In the genomic region with DNA sequence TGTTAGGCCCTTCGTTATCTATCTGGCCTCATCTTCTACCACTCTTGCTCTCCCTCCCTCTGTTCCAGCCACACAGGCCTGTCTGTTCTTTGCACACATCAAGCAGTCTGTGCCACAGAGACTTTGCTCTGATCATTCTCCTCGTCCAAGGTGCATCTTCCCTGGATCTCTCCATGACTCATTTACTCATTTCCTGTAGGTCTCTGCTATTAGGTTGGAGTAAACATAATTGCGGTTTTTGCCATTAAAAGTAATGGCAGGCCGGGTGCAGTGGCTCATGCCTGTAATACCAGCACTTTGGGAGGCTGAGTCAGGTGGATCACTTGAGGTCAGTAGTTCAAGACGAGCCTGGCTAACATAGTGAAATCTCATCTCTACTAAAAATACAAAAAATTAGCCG, we compare ENCODE assay signal across 27 cellular contexts. TPM values are rescaled to one million over a fixed set of nuclear protein-coding genes. Genes with fewer than 3 reads are reported as not detected.
A peak's percentile ranks its signal among the peaks of the same experiment; 100 is the strongest.
DNase-seq lines count a peak whose midpoint lies in the region; ATAC-seq, FAIRE-seq and TF ChIP-seq lines count a peak whose summit lies in the region.
"Had no signal": no experiment of that assay in that cellular context is flagged by ENCODE, and none has a peak within 500 bp of the region (broad histone marks: within the 10 kb centered on the region; RNA-seq: fewer than 3 reads in every experiment).

No MANE protein-coding gene starts in this region.

- no TSS peak for BruUV-seq in HepG2 (replicated peaks; lab: Mats Ljungman, UMichigan)

- H3K9me3 ChIP-seq in HepG2 (ENCODE audit: low read length) = no peaks in the 10 kb centered on the region
- H3K9me3 ChIP-seq in right lobe of liver = no peaks in the 10 kb centered on the region

- H2AFZ ChIP-seq in HepG2 (ENCODE audit: low read length) = no peak overlapping the region

- TF ChIP-seq POLR2A in HepG2 (IDR thresholded peaks at IDR 0.05; ENCODE audit: insufficient read depth in 1 of 2, low read depth in 2 of 2, low read length in 2 of 2) = no peak
- TF ChIP-seq POLR2A in right lobe of liver (IDR thresholded peaks at IDR 0.05) = no peak

- no peak overlapping the region for H3K27ac Mint-ChIP-seq in activated CD8-positive, alpha-beta memory T cell treated with anti-CD3 and anti-CD28 coated beads, Interleukin-2, amount 10 ng/mL, durations not matched to agents 7 days and 5 days
- H3K27ac Mint-ChIP-seq: activated T-helper 17 cell treated with anti-CD3 and anti-CD28 coated beads, Interleukin-2, amount 50 U/mL, for 72 hours; CD4-positive, alpha-beta T cell; IgD-negative memory B cell; immature natural killer cell; memory B cell; stimulated activated naive CD8-positive, alpha-beta T cell treated with anti-CD3 and anti-CD28 coated beads, Interleukin-15, Interleukin-2, amounts not matched to agents 100 ng/mL and 50 ng/mL, for 24 hours; WTC11 had no signal

- no peaks in the 10 kb centered on the region for H3K27me3 Mint-ChIP-seq in activated CD8-positive, alpha-beta memory T cell treated with anti-CD3 and anti-CD28 coated beads, Interleukin-2, amount 10 ng/mL, durations not matched to agents 7 days and 5 days
- H3K27me3 Mint-ChIP-seq: activated T-helper 17 cell treated with anti-CD3 and anti-CD28 coated beads, Interleukin-2, amount 50 U/mL, for 72 hours; CD4-positive, alpha-beta T cell; IgD-negative memory B cell; memory B cell; stimulated activated naive CD8-positive, alpha-beta T cell treated with anti-CD3 and anti-CD28 coated beads, Interleukin-15, Interleukin-2, amounts not matched to agents 100 ng/mL and 50 ng/mL, for 24 hours had no signal

- TF ChIP-seq EP300 in HepG2 (IDR thresholded peaks at IDR 0.05; ENCODE audit: low read depth in 2 of 2, low read length in 2 of 2) (peak in 1 of 2 experiments; percentile 44; a peak in 1 of 4 replicates), HepG2 (CRISPR knock-in tag; IDR thresholded peaks at IDR 0.05; ENCODE audit: borderline replicate concordance) (no peak)

- H3K27me3 ChIP-seq in HepG2 (ENCODE audit: control insufficient read depth in 1 of 2, insufficient read depth in 2 of 2, low read length in 2 of 2) = no peaks in the 10 kb centered on the region
- H3K27me3 ChIP-seq in right lobe of liver = no peaks in the 10 kb centered on the region

- H3K4me3 ChIP-seq in HepG2 (replicated peaks in 1 of 3; ENCODE audit: insufficient read depth in 1 of 3, low read depth in 2 of 3, low read length in 3 of 3) (no peak overlapping the region), right lobe of liver (no peak overlapping the region), epithelial cell of esophagus (ENCODE audit: low read length) (no peak overlapping the region)
- H3K4me3 ChIP-seq: GM12878 had no signal

- H3K9ac ChIP-seq in HepG2 (ENCODE audit: insufficient read depth, low read depth, low read length) = no peak overlapping the region

- FAIRE-seq in HepG2 (lab: Jason Lieb, UNC) = peak; percentile 23
- no peak for FAIRE-seq in urothelium cell line (lab: Jason Lieb, UNC)
- FAIRE-seq: A204.1, endometrium, GM12878 had no signal

- no peak for TF ChIP-seq CTCF in HepG2 (CRISPR knock-in tag; IDR thresholded peaks at IDR 0.05)
- no peak for TF ChIP-seq CTCF in right lobe of liver (IDR thresholded peaks at IDR 0.05)
- no peak for TF ChIP-seq CTCF in epithelial cell of esophagus (IDR thresholded peaks at IDR 0.05; ENCODE audit: insufficient read depth, low read depth, low read length, missing control alignments)

- POLR2A ChIA-PET in HepG2 (lab: Yijun Ruan, JAX) = no interaction called here

- in situ Hi-C loops in HepG2 (cut with HindIII; ENCODE audit: extremely low pct_ligation_motif_present, low pct_unique_long_range_greater_than_20kb) = loop anchor here (25.0 kb wide), 1 partner anchor 1172 kb away; no protein-coding TSS in a partner anchor

- no peaks in the 10 kb centered on the region for H3K36me3 ChIP-seq in HepG2 (replicated peaks in 1 of 2; ENCODE audit: control insufficient read depth in 1 of 2, insufficient read depth in 2 of 2, low read length in 2 of 2)
- H3K36me3 ChIP-seq in right lobe of liver = no peaks in the 10 kb centered on the region

- H3K9me3 Mint-ChIP-seq in activated CD8-positive, alpha-beta memory T cell treated with anti-CD3 and anti-CD28 coated beads, Interleukin-2, amount 10 ng/mL, durations not matched to agents 7 days and 5 days (ENCODE audit: low read depth) = no peaks in the 10 kb centered on the region
- H3K9me3 Mint-ChIP-seq: activated T-helper 17 cell treated with anti-CD3 and anti-CD28 coated beads, Interleukin-2, amount 50 U/mL, for 72 hours; CD4-positive, alpha-beta T cell; IgD-negative memory B cell; immature natural killer cell; memory B cell; stimulated activated naive CD8-positive, alpha-beta T cell treated with anti-CD3 and anti-CD28 coated beads, Interleukin-15, Interleukin-2, amounts not matched to agents 100 ng/mL and 50 ng/mL, for 24 hours had no signal

- H4K20me1 ChIP-seq in HepG2 (ENCODE audit: insufficient read depth, low read length) = no peaks in the 10 kb centered on the region

- WGBS in HepG2 (ENCODE audit: low lambda C conversion rate) = 5% methylated on average over 6 of the region's 6 CpGs
- 86% methylated on average over 6 of the region's 6 CpGs for WGBS in right lobe of liver (ENCODE audit: insufficient coverage, low coverage, low lambda C conversion rate, missing lambda C conversion rate)

- no peak for TF ChIP-seq RAD21 in HepG2 (CRISPR knock-in tag; IDR thresholded peaks at IDR 0.05)

- no peak overlapping the region for H3K4me2 ChIP-seq in HepG2 (ENCODE audit: low read depth, low read length)

- CTCF ChIA-PET in HepG2 (lab: Yijun Ruan, JAX; ENCODE audit: low intra/inter-chr PET ratio, low total read pairs) = no interaction called here
- CTCF ChIA-PET in activated CD8-positive, alpha-beta memory T cell treated with anti-CD3 and anti-CD28 coated beads, Interleukin-2, amount 10 ng/mL, durations not matched to agents 7 days and 5 days (lab: Charles Lee) = no interaction called here

- no peaks in the 10 kb centered on the region for H3K79me2 ChIP-seq in HepG2 (ENCODE audit: insufficient read depth, low read length)

- H3K27ac ChIP-seq in HepG2 (ENCODE audit: extremely low read length, insufficient read depth, low read length) (no peak overlapping the region), right lobe of liver (no peak overlapping the region), caudate nucleus (ENCODE audit: low read depth, low read length) (no peak overlapping the region)

- DNase-seq in HepG2 (ENCODE audit: low spot score) (peak; percentile 80), right lobe of liver (no peak), RPMI7951 (ENCODE audit: low read depth) (peak; percentile 89), epithelial cell of esophagus (ENCODE audit: low read depth) (peak; percentile 66), urothelium cell line (ENCODE audit: low spot score) (peak; percentile 72), caudate nucleus (lab: John Stamatoyannopoulos, UW) (no peak), NCI-H1694 treated with DMSO at 0.1 percent for 48 hours (lab: John Stamatoyannopoulos, UW) (no peak)
- DNase-seq in activated CD8-positive, alpha-beta memory T cell treated with anti-CD3 and anti-CD28 coated beads, Interleukin-2, amount 10 ng/mL, durations not matched to agents 7 days and 5 days = no peak
- DNase-seq: CD4-positive, alpha-beta T cell; cerebellar nuclear complex; immature natural killer cell; NCI-H1092; NCI-H774; retina; T-helper 1 cell had no signal

- H3K4me1 ChIP-seq in HepG2 (ENCODE audit: insufficient read depth, low read length) (peaks cover 23% of the 10 kb centered on the region), right lobe of liver (no peaks in the 10 kb centered on the region)

- H3K4me1 Mint-ChIP-seq in activated CD8-positive, alpha-beta memory T cell treated with anti-CD3 and anti-CD28 coated beads, Interleukin-2, amount 10 ng/mL, durations not matched to agents 7 days and 5 days = no peaks in the 10 kb centered on the region
- H3K4me1 Mint-ChIP-seq: IgD-negative memory B cell, memory B cell had no signal

- no peaks in the 10 kb centered on the region for H3K36me3 Mint-ChIP-seq in activated CD8-positive, alpha-beta memory T cell treated with anti-CD3 and anti-CD28 coated beads, Interleukin-2, amount 10 ng/mL, durations not matched to agents 7 days and 5 days
- H3K36me3 Mint-ChIP-seq: IgD-negative memory B cell, memory B cell, WTC11 had no signal

- ATAC-seq in HepG2 (peak; percentile 98), right lobe of liver (no peak)
- ATAC-seq in activated CD8-positive, alpha-beta memory T cell treated with anti-CD3 and anti-CD28 coated beads, Interleukin-2, amount 10 ng/mL, durations not matched to agents 7 days and 5 days = no peak
- ATAC-seq: activated T-helper 17 cell treated with anti-CD3 and anti-CD28 coated beads, Interleukin-2, amount 50 U/mL, for 72 hours; GM12878; Panc1; WTC11 had no signal

- intact Hi-C loops in HepG2 (cut with micrococcal nuclease; ENCODE audit: unreplicated experiment) (no loop called here), right lobe of liver (cut with DNase I) (loop anchor here in 1 of 2 donors (10.0 kb wide), 1 partner anchor 455 kb away; no protein-coding TSS in a partner anchor)

- H3K4me3 Mint-ChIP-seq in activated CD8-positive, alpha-beta memory T cell treated with anti-CD3 and anti-CD28 coated beads, Interleukin-2, amount 10 ng/mL, durations not matched to agents 7 days and 5 days = no peak overlapping the region
- H3K4me3 Mint-ChIP-seq: activated T-helper 17 cell treated with anti-CD3 and anti-CD28 coated beads, Interleukin-2, amount 50 U/mL, for 72 hours; CD4-positive, alpha-beta T cell; IgD-negative memory B cell; immature natural killer cell; memory B cell; stimulated activated naive CD8-positive, alpha-beta T cell treated with anti-CD3 and anti-CD28 coated beads, Interleukin-15, Interleukin-2, amounts not matched to agents 100 ng/mL and 50 ng/mL, for 24 hours; WTC11 had no signal

RNA-seq across cellular contexts. Expression of gene C3orf49, which starts 9.5 kb away (rescaled TPM):
- not detected in 2 replicates for total RNA-seq in HepG2 (2016; rRNA removed; fragmentation: Illumina TruSeq; extraction: Trizol)
- not detected in 2 replicates for total RNA-seq in HepG2 (2016; cell fraction: cytosol; rRNA removed; fragmentation: Illumina TruSeq; extraction: Trizol; ENCODE audit: low read depth)
- not detected in 2 replicates for total RNA-seq in HepG2 (2016; cell fraction: insoluble cytoplasmic fraction; rRNA removed; fragmentation: Illumina TruSeq; extraction: Trizol)
- total RNA-seq in HepG2 (2016; cell fraction: membrane; rRNA removed; fragmentation: Illumina TruSeq; extraction: Trizol) = not detected in 2 replicates
- total RNA-seq in HepG2 (2016; cell fraction: nucleus; rRNA removed; fragmentation: Illumina TruSeq; extraction: Trizol) = not detected in 2 replicates
- polyA plus RNA-seq in HepG2 (2011; rRNA removed) = not detected in 2 replicates
- polyA plus RNA-seq in HepG2 (2011; cell fraction: cytosol; rRNA removed) = not detected in 2 replicates
- polyA plus RNA-seq in HepG2 (2011; cell fraction: nucleus; rRNA removed) = not detected in 2 replicates
- not detected in 2 replicates for polyA plus RNA-seq in HepG2 (2012)
- polyA plus RNA-seq in HepG2 (2016; cell fraction: cytosol; fragmentation: Illumina TruSeq; extraction: Trizol; ENCODE audit: low read depth) = not detected in 2 replicates
- not detected in 2 replicates for polyA plus RNA-seq in HepG2 (2016; cell fraction: insoluble cytoplasmic fraction; fragmentation: Illumina TruSeq; extraction: Trizol; ENCODE audit: low read depth)
- not detected in 2 replicates for polyA plus RNA-seq in HepG2 (2016; cell fraction: membrane; fragmentation: Illumina TruSeq; extraction: Trizol; ENCODE audit: low read depth)
- not detected in 2 replicates for polyA plus RNA-seq in HepG2 (2016; cell fraction: nucleus; fragmentation: Illumina TruSeq; extraction: Trizol; ENCODE audit: insufficient read depth, low read depth)
- not detected in 2 replicates for polyA minus RNA-seq in HepG2 (2011; rRNA and poly(A)+ RNA removed; ENCODE audit: low replicate concordance)
- polyA minus RNA-seq in HepG2 (2011; cell fraction: cytosol; rRNA and poly(A)+ RNA removed) = not detected in 2 replicates
- not detected in 2 replicates for polyA minus RNA-seq in HepG2 (2011; cell fraction: nucleus; rRNA and poly(A)+ RNA removed)
- total RNA-seq in right lobe of liver = not detected
- not detected in 2 replicates for total RNA-seq in RPMI7951 (2014; rRNA removed; shearing (Covaris generic))
- total RNA-seq in activated CD8-positive, alpha-beta memory T cell treated with anti-CD3 and anti-CD28 coated beads, Interleukin-2, amount 10 ng/mL, durations not matched to agents 7 days and 5 days = not detected
- total RNA-seq: activated CD8-positive, alpha-beta memory T cell treated with anti-CD3 and anti-CD28 coated beads for 36 hours; activated T-helper 17 cell treated with anti-CD3 and anti-CD28 coated beads, Interleukin-2, amount 50 U/mL, for 72 hours; CD4-positive, alpha-beta T cell; GM12878; urinary bladder; WTC11 had no signal
- polyA plus RNA-seq: IgD-negative memory B cell, immature natural killer cell, neural cell, urinary bladder had no signal

RNA-seq across cellular contexts. Expression of gene THOC7, which starts 54.0 kb away (rescaled TPM):
- total RNA-seq in HepG2 (2016; rRNA removed; fragmentation: Illumina TruSeq; extraction: Trizol) = 63.5 and 80.4 TPM in 2 replicates
- total RNA-seq in HepG2 (2016; cell fraction: cytosol; rRNA removed; fragmentation: Illumina TruSeq; extraction: Trizol; ENCODE audit: low read depth) = 77.9 and 86.5 TPM in 2 replicates
- total RNA-seq in HepG2 (2016; cell fraction: insoluble cytoplasmic fraction; rRNA removed; fragmentation: Illumina TruSeq; extraction: Trizol) = 66.5 and 80.9 TPM in 2 replicates
- total RNA-seq in HepG2 (2016; cell fraction: membrane; rRNA removed; fragmentation: Illumina TruSeq; extraction: Trizol) = 75.0 and 86.4 TPM in 2 replicates
- 27.4 and 28.6 TPM in 2 replicates for total RNA-seq in HepG2 (2016; cell fraction: nucleus; rRNA removed; fragmentation: Illumina TruSeq; extraction: Trizol)
- 26.5 and 32.8 TPM in 2 replicates for polyA plus RNA-seq in HepG2 (2011; rRNA removed)
- 11.4 and 19.8 TPM in 2 replicates for polyA plus RNA-seq in HepG2 (2011; cell fraction: cytosol; rRNA removed)
- 4.0 and 6.9 TPM in 2 replicates for polyA plus RNA-seq in HepG2 (2011; cell fraction: nucleus; rRNA removed)
- 42.7 and 59.7 TPM in 2 replicates for polyA plus RNA-seq in HepG2 (2012)
- polyA plus RNA-seq in HepG2 (2016; cell fraction: cytosol; fragmentation: Illumina TruSeq; extraction: Trizol; ENCODE audit: low read depth) = 131 and 137 TPM in 2 replicates
- 111 and 112 TPM in 2 replicates for polyA plus RNA-seq in HepG2 (2016; cell fraction: insoluble cytoplasmic fraction; fragmentation: Illumina TruSeq; extraction: Trizol; ENCODE audit: low read depth)
- polyA plus RNA-seq in HepG2 (2016; cell fraction: membrane; fragmentation: Illumina TruSeq; extraction: Trizol; ENCODE audit: low read depth) = 110 and 112 TPM in 2 replicates
- polyA plus RNA-seq in HepG2 (2016; cell fraction: nucleus; fragmentation: Illumina TruSeq; extraction: Trizol; ENCODE audit: insufficient read depth, low read depth) = 54.5 and 57.0 TPM in 2 replicates
- polyA minus RNA-seq in HepG2 (2011; rRNA and poly(A)+ RNA removed; ENCODE audit: low replicate concordance) = 2.2 and 5.4 TPM in 2 replicates
- polyA minus RNA-seq in HepG2 (2011; cell fraction: cytosol; rRNA and poly(A)+ RNA removed) = 8.1 and 9.6 TPM in 2 replicates
- 7.1 and 10.6 TPM in 2 replicates for polyA minus RNA-seq in HepG2 (2011; cell fraction: nucleus; rRNA and poly(A)+ RNA removed)
- total RNA-seq in right lobe of liver = 10 to 100 TPM; 21.8 to 38.8 (median 28.7) TPM
- 135 and 166 TPM in 2 replicates for total RNA-seq in RPMI7951 (2014; rRNA removed; shearing (Covaris generic))
- 10 to 100 TPM; 77.7 to 78.1 TPM for total RNA-seq in activated CD8-positive, alpha-beta memory T cell treated with anti-CD3 and anti-CD28 coated beads, Interleukin-2, amount 10 ng/mL, durations not matched to agents 7 days and 5 days

RNA-seq across cellular contexts. Expression of gene ATXN7, which starts 54.1 kb away (rescaled TPM):
- total RNA-seq in HepG2 (2016; rRNA removed; fragmentation: Illumina TruSeq; extraction: Trizol) (5.4 and 13.8 TPM in 2 replicates), right lobe of liver (10 to 100 TPM; 14.6 to 18.6 (median 15.0) TPM)
- total RNA-seq in HepG2 (2016; cell fraction: cytosol; rRNA removed; fragmentation: Illumina TruSeq; extraction: Trizol; ENCODE audit: low read depth) = 6.8 and 8.0 TPM in 2 replicates
- 5.9 and 11.2 TPM in 2 replicates for total RNA-seq in HepG2 (2016; cell fraction: insoluble cytoplasmic fraction; rRNA removed; fragmentation: Illumina TruSeq; extraction: Trizol)
- 7.3 and 7.5 TPM in 2 replicates for total RNA-seq in HepG2 (2016; cell fraction: membrane; rRNA removed; fragmentation: Illumina TruSeq; extraction: Trizol)
- total RNA-seq in HepG2 (2016; cell fraction: nucleus; rRNA removed; fragmentation: Illumina TruSeq; extraction: Trizol) = 40.8 and 41.1 TPM in 2 replicates
- polyA plus RNA-seq in HepG2 (2011; rRNA removed) = 18.7 and 20.0 TPM in 2 replicates
- 7.6 and 8.5 TPM in 2 replicates for polyA plus RNA-seq in HepG2 (2011; cell fraction: cytosol; rRNA removed)
- 45.2 and 47.7 TPM in 2 replicates for polyA plus RNA-seq in HepG2 (2011; cell fraction: nucleus; rRNA removed)
- 6.4 and 9.3 TPM in 2 replicates for polyA plus RNA-seq in HepG2 (2012)
- polyA plus RNA-seq in HepG2 (2016; cell fraction: cytosol; fragmentation: Illumina TruSeq; extraction: Trizol; ENCODE audit: low read depth) = 0.12 and 0.27 TPM in 2 replicates
- polyA plus RNA-seq in HepG2 (2016; cell fraction: insoluble cytoplasmic fraction; fragmentation: Illumina TruSeq; extraction: Trizol; ENCODE audit: low read depth) = 3.3 TPM in 2 replicates
- 0.78 and 0.88 TPM in 2 replicates for polyA plus RNA-seq in HepG2 (2016; cell fraction: membrane; fragmentation: Illumina TruSeq; extraction: Trizol; ENCODE audit: low read depth)
- 12.8 and 18.3 TPM in 2 replicates for polyA plus RNA-seq in HepG2 (2016; cell fraction: nucleus; fragmentation: Illumina TruSeq; extraction: Trizol; ENCODE audit: insufficient read depth, low read depth)
- polyA minus RNA-seq in HepG2 (2011; rRNA and poly(A)+ RNA removed; ENCODE audit: low replicate concordance) = 71.6 and 73.2 TPM in 2 replicates
- polyA minus RNA-seq in HepG2 (2011; cell fraction: cytosol; rRNA and poly(A)+ RNA removed) = 12.0 and 13.4 TPM in 2 replicates
- polyA minus RNA-seq in HepG2 (2011; cell fraction: nucleus; rRNA and poly(A)+ RNA removed) = 131 and 156 TPM in 2 replicates
- total RNA-seq in RPMI7951 (2014; rRNA removed; shearing (Covaris generic)) = 5.4 and 6.1 TPM in 2 replicates
- 10 to 100 TPM; 41.9 to 56.5 TPM for total RNA-seq in activated CD8-positive, alpha-beta memory T cell treated with anti-CD3 and anti-CD28 coated beads, Interleukin-2, amount 10 ng/mL, durations not matched to agents 7 days and 5 days

Comparison
In these comparisons a context has a peak if more than half of its experiments do, and no peak if none do; other contexts are left out.
1. DNase-seq: peak in HepG2 (single experiment), RPMI7951 (single experiment), epithelial cell of esophagus (single experiment) and urothelium cell line (single experiment); none in right lobe of liver (0 of 3), caudate nucleus (0 of 61), activated CD8-positive, alpha-beta memory T cell treated with anti-CD3 and anti-CD28 coated beads, Interleukin-2, amount 10 ng/mL, durations not matched to agents 7 days and 5 days (single experiment) and NCI-H1694 treated with DMSO at 0.1 percent for 48 hours (single experiment).